5 cellular contexts compared by ENCODE assay signal in genomic region chr6:96888745-96889144, GRCh38. TPM values are rescaled to one million over a fixed set of nuclear protein-coding genes. Genes with fewer than 3 reads are reported as not detected.
"Had no signal": no experiment of that assay in that cellular context is flagged by ENCODE, and none has a peak within 500 bp of the region (broad histone marks: within the 10 kb centered on the region; RNA-seq: fewer than 3 reads in every experiment).

No MANE protein-coding gene starts in this region.

- H3K9me3 Mint-ChIP-seq: HFFc6, IgD-negative memory B cell had no signal

- DNase-seq: GM23248, GOT3, H7, HFFc6 had no signal

- H3K36me3 Mint-ChIP-seq: IgD-negative memory B cell had no signal

- H3K27me3 Mint-ChIP-seq: IgD-negative memory B cell had no signal

- H3K4me3 Mint-ChIP-seq: HFFc6, IgD-negative memory B cell had no signal

- H3K27ac Mint-ChIP-seq: HFFc6, IgD-negative memory B cell had no signal

RNA-seq across cellular contexts. Expression of gene KLHL32, which starts 35.8 kb away (rescaled TPM):
- total RNA-seq: GM23248, HFFc6 had no signal
